Comparison of ENCODE assay signal across 11 cellular contexts in the genomic region with DNA sequence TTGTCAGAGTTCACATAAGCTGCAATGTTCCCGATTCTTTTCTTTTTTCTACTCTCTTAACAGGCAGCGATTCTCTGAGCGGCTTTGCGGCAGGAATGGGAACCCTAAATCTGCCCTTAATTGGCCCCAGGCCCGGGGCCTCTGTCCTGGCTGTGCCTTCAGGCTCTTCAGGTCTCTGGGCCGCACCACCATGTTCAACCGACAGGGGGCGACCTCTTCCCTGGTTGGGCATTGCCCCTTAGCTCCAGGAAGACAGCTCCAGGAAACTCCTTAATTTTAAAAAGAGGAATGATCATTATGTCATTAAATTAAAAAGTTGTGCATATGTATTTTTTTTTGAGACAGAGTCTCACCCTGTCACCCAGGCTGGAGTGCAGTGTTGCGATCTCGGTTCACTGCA. TPM values are rescaled to one million over a fixed set of nuclear protein-coding genes. Genes with fewer than 3 reads are reported as not detected.
A peak's percentile ranks its signal among the peaks of the same experiment; 100 is the strongest.
DNase-seq lines count a peak whose midpoint lies in the region; ATAC-seq and TF ChIP-seq lines count a peak whose summit lies in the region.
"Had no signal": no experiment of that assay in that cellular context is flagged by ENCODE, and none has a peak within 500 bp of the region (broad histone marks: within the 10 kb centered on the region; RNA-seq: fewer than 3 reads in every experiment).

No MANE protein-coding gene starts in this region.

- no peak overlapping the region for H2AFZ ChIP-seq in SK-N-SH (ENCODE audit: low read depth)

- H3K9me3 Mint-ChIP-seq in endothelial cell (ENCODE audit: unreplicated experiment): no peaks in the 10 kb centered on the region
- H3K9me3 Mint-ChIP-seq in T-helper 2 cell treated with Interferon-gamma antibody and Interleukin-4, amounts not matched to agents 5 μg/mL and 100 μg/mL, for 36 hours: no peaks in the 10 kb centered on the region

- no peaks in the 10 kb centered on the region for H3K36me3 ChIP-seq in SK-N-SH (replicated peaks in 1 of 2; ENCODE audit: control insufficient read depth in 1 of 2, insufficient read depth in 2 of 2, low read length in 1 of 2)
- H3K36me3 ChIP-seq: BLaER1 had no signal

- no peaks in the 10 kb centered on the region for H3K9me2 ChIP-seq in SK-N-SH

- no peaks in the 10 kb centered on the region for H3K4me1 ChIP-seq in SK-N-SH (ENCODE audit: control insufficient read depth in 1 of 2, insufficient read depth in 2 of 2, low read depth in 1 of 2, low read length in 1 of 2)

- 67% methylated on average over 10 of the region's 10 CpGs for WGBS in SK-N-SH (ENCODE audit: low lambda C conversion rate)

- no peak overlapping the region for H3K9ac ChIP-seq in SK-N-SH
- H3K9ac ChIP-seq: BLaER1 had no signal

- no peaks in the 10 kb centered on the region for H3K79me2 ChIP-seq in SK-N-SH (ENCODE audit: insufficient read depth)

- in situ Hi-C loops in SK-MEL-5 (cut with HindIII; ENCODE audit: low pct_unique_long_range_greater_than_20kb, low sequenced_read_pairs): no loop called here

- POLR2A ChIA-PET in SK-N-SH (lab: Yijun Ruan, JAX): no interaction called here

- peak; percentile 40 for TF ChIP-seq CTCF in SK-N-SH (IDR thresholded peaks at IDR 0.05)
- TF ChIP-seq CTCF in endothelial cell (IDR thresholded peaks at IDR 0.05; ENCODE audit: unreplicated experiment): peak; percentile 52

- no peak overlapping the region for H3K4me2 ChIP-seq in SK-N-SH
- H3K4me2 ChIP-seq: BLaER1 had no signal

- H3K4me3 ChIP-seq in SK-N-SH (ENCODE audit: low read depth in 2 of 2, low read length in 1 of 2): no peak overlapping the region
- H3K4me3 ChIP-seq: BLaER1, lung had no signal

- H3K9me3 ChIP-seq in SK-N-SH: no peaks in the 10 kb centered on the region; the same call in 1 of the 2 replicates

- no peaks in the 10 kb centered on the region for H3K4me1 Mint-ChIP-seq in endothelial cell (ENCODE audit: unreplicated experiment)
- peaks cover 1% of the 10 kb centered on the region for H3K4me1 Mint-ChIP-seq in T-helper 2 cell treated with Interferon-gamma antibody and Interleukin-4, amounts not matched to agents 5 μg/mL and 100 μg/mL, for 36 hours (ENCODE audit: low read depth)

- no peak for DNase-seq in SK-N-SH
- DNase-seq in SK-MEL-5 (ENCODE audit: low read depth, low spot score): peak; percentile 53
- no peak for DNase-seq in endothelial cell (ENCODE audit: low spot score)
- peak; percentile 8 for DNase-seq in stimulated activated CD8-positive, alpha-beta memory T cell treated with anti-CD3 and anti-CD28 coated beads, Interleukin-4, amount 100 ng/mL, for 24 hours (ENCODE audit: low read depth)
- DNase-seq in AG20443 (ENCODE audit: low spot score): no peak
- DNase-seq in T-helper 2 cell treated with Interferon-gamma antibody and Interleukin-4, amounts not matched to agents 5 μg/mL and 100 μg/mL, for 36 hours (ENCODE audit: low spot score): no peak
- DNase-seq: Kasumi-1 had no signal

- H3K36me3 Mint-ChIP-seq in endothelial cell (ENCODE audit: low read depth, unreplicated experiment): no peaks in the 10 kb centered on the region
- no peaks in the 10 kb centered on the region for H3K36me3 Mint-ChIP-seq in T-helper 2 cell treated with Interferon-gamma antibody and Interleukin-4, amounts not matched to agents 5 μg/mL and 100 μg/mL, for 36 hours (ENCODE audit: low read depth)

- no peak for TF ChIP-seq RAD21 in SK-N-SH (IDR thresholded peaks at IDR 0.05; ENCODE audit: low read length)

- no peak overlapping the region for H3K4me3 Mint-ChIP-seq in endothelial cell (ENCODE audit: unreplicated experiment)
- no peak overlapping the region for H3K4me3 Mint-ChIP-seq in T-helper 2 cell treated with Interferon-gamma antibody and Interleukin-4, amounts not matched to agents 5 μg/mL and 100 μg/mL, for 36 hours

- no peak overlapping the region for H3K27ac Mint-ChIP-seq in endothelial cell (ENCODE audit: unreplicated experiment)
- H3K27ac Mint-ChIP-seq in T-helper 2 cell treated with Interferon-gamma antibody and Interleukin-4, amounts not matched to agents 5 μg/mL and 100 μg/mL, for 36 hours: no peak overlapping the region

- H3K27me3 Mint-ChIP-seq in endothelial cell (ENCODE audit: unreplicated experiment): peaks cover 1% of the 10 kb centered on the region
- peaks cover 17% of the 10 kb centered on the region for H3K27me3 Mint-ChIP-seq in T-helper 2 cell treated with Interferon-gamma antibody and Interleukin-4, amounts not matched to agents 5 μg/mL and 100 μg/mL, for 36 hours (ENCODE audit: low read depth)

- no peaks in the 10 kb centered on the region for H3F3A ChIP-seq in SK-N-SH (replicated peaks; ENCODE audit: insufficient read depth)

- CTCF ChIA-PET in SK-N-SH (lab: Yijun Ruan, JAX): interaction anchor here (0.6 to 1.2 kb wide), 2 partner anchors 11 to 87 kb away, joined by 3 read pairs; no protein-coding TSS in a partner anchor

- peaks cover 12% of the 10 kb centered on the region for H3K27me3 ChIP-seq in SK-N-SH (ENCODE audit: insufficient read depth)
- H3K27me3 ChIP-seq: BLaER1 had no signal

- H4K20me1 ChIP-seq in SK-N-SH (ENCODE audit: insufficient read depth): no peaks in the 10 kb centered on the region
- H4K20me1 ChIP-seq: BLaER1 had no signal

- no peak for ATAC-seq in SK-N-SH treated with all-trans-retinoic acid at 6 μM for 48 hours
- ATAC-seq in GM18517 (IDR thresholded peaks at IDR 0.05; ENCODE audit: unreplicated experiment): no peak

- TF ChIP-seq EP300 in SK-N-SH (IDR thresholded peaks at IDR 0.05; ENCODE audit: borderline replicate concordance in 1 of 2, low read depth in 1 of 2, low read length in 1 of 2): no peak

- no peak overlapping the region for H3K27ac ChIP-seq in SK-N-SH (ENCODE audit: low read depth in 2 of 2, low read length in 1 of 2)
- H3K27ac ChIP-seq: BLaER1 had no signal

TF ChIP-seq in SK-N-SH, 30 proteins besides CTCF, POLR2A, EP300 and RAD21 (continues in another document):
- TF ChIP-seq RCOR1 (IDR thresholded peaks at IDR 0.05; ENCODE audit: low read length) (no peak), SMC3 (IDR thresholded peaks at IDR 0.05; ENCODE audit: low read depth, low read length) (no peak), MXI1 (IDR thresholded peaks at IDR 0.05; ENCODE audit: low read depth, low read length) (no peak), ELF1 (IDR thresholded peaks at IDR 0.05) (no peak), GATA2 (CRISPR knock-in tag; IDR thresholded peaks at IDR 0.05) (no peak), FOXM1 (IDR thresholded peaks at IDR 0.05; ENCODE audit: low read depth) (no peak), MEF2A (IDR thresholded peaks at IDR 0.05; ENCODE audit: borderline replicate concordance, low read depth) (no peak), GABPA (IDR thresholded peaks at IDR 0.05; ENCODE audit: low read depth) (no peak), FOSL2 (IDR thresholded peaks at IDR 0.05; ENCODE audit: borderline replicate concordance, low read depth) (no peak), EZH2phosphoT487 (IDR thresholded peaks at IDR 0.05; ENCODE audit: borderline replicate concordance, low read depth) (no peak), RFX5 (IDR thresholded peaks at IDR 0.05; ENCODE audit: low read length) (no peak)
- TF ChIP-seq, protein P1, sequence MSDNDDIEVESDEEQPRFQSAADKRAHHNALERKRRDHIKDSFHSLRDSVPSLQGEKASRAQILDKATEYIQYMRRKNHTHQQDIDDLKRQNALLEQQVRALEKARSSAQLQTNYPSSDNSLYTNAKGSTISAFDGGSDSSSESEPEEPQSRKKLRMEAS (IDR thresholded peaks at IDR 0.05; ENCODE audit: low read depth): no peak

TF ChIP-seq in SK-N-SH treated with all-trans-retinoic acid at 6 μM for 48 hours, 23 proteins besides CTCF, POLR2A, EP300 and RAD21:
- no peak for TF ChIP-seq ZC3H10 (CRISPR knock-in tag; IDR thresholded peaks at IDR 0.05)
- no peak for TF ChIP-seq ARNTL (CRISPR knock-in tag; IDR thresholded peaks at IDR 0.05; ENCODE audit: borderline replicate concordance, low read depth)
- TF ChIP-seq, protein P2, sequence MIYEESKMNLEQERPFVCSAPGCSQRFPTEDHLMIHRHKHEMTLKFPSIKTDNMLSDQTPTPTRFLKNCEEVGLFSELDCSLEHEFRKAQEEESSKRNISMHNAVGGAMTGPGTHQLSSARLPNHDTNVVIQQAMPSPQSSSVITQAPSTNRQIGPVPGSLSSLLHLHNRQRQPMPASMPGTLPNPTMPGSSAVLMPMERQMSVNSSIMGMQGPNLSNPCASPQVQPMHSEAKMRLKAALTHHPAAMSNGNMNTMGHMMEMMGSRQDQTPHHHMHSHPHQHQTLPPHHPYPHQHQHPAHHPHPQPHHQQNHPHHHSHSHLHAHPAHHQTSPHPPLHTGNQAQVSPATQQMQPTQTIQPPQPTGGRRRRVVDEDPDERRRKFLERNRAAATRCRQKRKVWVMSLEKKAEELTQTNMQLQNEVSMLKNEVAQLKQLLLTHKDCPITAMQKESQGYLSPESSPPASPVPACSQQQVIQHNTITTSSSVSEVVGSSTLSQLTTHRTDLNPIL (CRISPR knock-in tag; IDR thresholded peaks at IDR 0.05; ENCODE audit: low read depth): no peak
- no peak for TF ChIP-seq PPARA (CRISPR knock-in tag; IDR thresholded peaks at IDR 0.05; ENCODE audit: borderline replicate concordance)
- no peak for TF ChIP-seq ZFP3 (CRISPR knock-in tag; IDR thresholded peaks at IDR 0.05)
- TF ChIP-seq ZNF8 (CRISPR knock-in tag; IDR thresholded peaks at IDR 0.05): no peak
- no peak for TF ChIP-seq CSRNP3 (CRISPR knock-in tag; IDR thresholded peaks at IDR 0.05)
- no peak for TF ChIP-seq BACH2 (CRISPR knock-in tag; IDR thresholded peaks at IDR 0.05; ENCODE audit: borderline replicate concordance)
- no peak for TF ChIP-seq ZFP30 (CRISPR knock-in tag; IDR thresholded peaks at IDR 0.05)

RNA-seq across cellular contexts. Expression of gene CACNG5, which starts 20.3 kb away (rescaled TPM):
- 0.10 and 0.23 TPM in 2 replicates for polyA plus RNA-seq in SK-N-SH (2012; rRNA removed)
- 0.05 TPM in 1 of 2 replicates, not detected in the other for polyA plus RNA-seq in SK-N-SH (2012; cell fraction: cytosol; rRNA removed)
- polyA plus RNA-seq in SK-N-SH (2012; cell fraction: nucleus; rRNA removed): 0.07 and 0.11 TPM in 2 replicates
- not detected in 2 replicates for total RNA-seq in SK-MEL-5 (2014; rRNA removed; shearing (Covaris generic))
- not detected in 2 replicates for polyA plus RNA-seq in SK-MEL-5 (2015; cell fraction: cytosol; rRNA removed)
- polyA plus RNA-seq in SK-MEL-5 (2015; cell fraction: nucleus; rRNA removed): not detected in 2 replicates
- total RNA-seq in endothelial cell (ENCODE audit: unreplicated experiment): not detected
- total RNA-seq: lung had no signal
- polyA plus RNA-seq: lung had no signal

Comparison
In these comparisons a context has a peak if more than half of its experiments do, and no peak if none do; other contexts are left out.
1. DNase-seq: peak in SK-MEL-5 (single experiment) and stimulated activated CD8-positive, alpha-beta memory T cell treated with anti-CD3 and anti-CD28 coated beads, Interleukin-4, amount 100 ng/mL, for 24 hours (single experiment); none in SK-N-SH (single experiment), endothelial cell (single experiment), AG20443 (single experiment) and T-helper 2 cell treated with Interferon-gamma antibody and Interleukin-4, amounts not matched to agents 5 μg/mL and 100 μg/mL, for 36 hours (single experiment).